In genomic region chr4:76781698-76782595, GRCh38 we compare ENCODE assay signal across 8 cellular contexts.
A peak's percentile ranks its signal among the peaks of the same experiment; 100 is the strongest.
DNase-seq lines count a peak whose midpoint lies in the region; ATAC-seq and TF ChIP-seq lines count a peak whose summit lies in the region.

No MANE protein-coding gene starts in this region.

- no peak for TF ChIP-seq CTCF in AG04449 (IDR thresholded peaks at IDR 0.05; ENCODE audit: insufficient read depth, low read length, missing control alignments)
- no peak for TF ChIP-seq CTCF in GM20000 (IDR thresholded peaks at IDR 0.05; ENCODE audit: extremely low read depth, missing control alignments)

- DNase-seq in AG04449 (ENCODE audit: low read depth, low spot score) (peak; percentile 94), GM20000 (ENCODE audit: low spot score) (peak; percentile 47), NCI-H2196 treated with DMSO at 0.1 percent for 48 hours (lab: John Stamatoyannopoulos, UW; ENCODE audit: unreplicated experiment) (peak; percentile 70), fibroblast of peridontal ligament (ENCODE audit: extremely low read depth) (peak; percentile 99), NCI-H1092 treated with DMSO at 0.1 percent for 48 hours (lab: John Stamatoyannopoulos, UW) (no peak)
- no peak for DNase-seq in naive thymus-derived CD8-positive, alpha-beta T cell

- ATAC-seq in naive thymus-derived CD8-positive, alpha-beta T cell, result no peak
- ATAC-seq in HG03039 (IDR thresholded peaks at IDR 0.05; ENCODE audit: unreplicated experiment) (no peak), GM19324 (IDR thresholded peaks at IDR 0.05; ENCODE audit: low FRiP score, unreplicated experiment) (no peak)

- CTCF ChIA-PET in AG04449 (lab: Yijun Ruan, JAX), result no interaction called here

- POLR2A ChIA-PET in AG04449 (lab: Yijun Ruan, JAX), result interaction anchor here (0.7 to 2.2 kb wide), 5 partner anchors 14 to 169 kb away, joined by 3 to 9 read pairs (median 3); partner anchors contain the start of gene SEPTIN11
- POLR2A ChIA-PET in naive thymus-derived CD8-positive, alpha-beta T cell (lab: Charles Lee), result no interaction called here

- H3K36me3 Mint-ChIP-seq in naive thymus-derived CD8-positive, alpha-beta T cell, result no peaks in the 10 kb centered on the region

- H3K27ac Mint-ChIP-seq in naive thymus-derived CD8-positive, alpha-beta T cell, result no peak overlapping the region

- H3K27me3 Mint-ChIP-seq in naive thymus-derived CD8-positive, alpha-beta T cell, result peaks cover 0 to 19% (median 5%) of the 10 kb centered on the region in 5 donors

- H3K4me1 Mint-ChIP-seq in naive thymus-derived CD8-positive, alpha-beta T cell, result no peaks in the 10 kb centered on the region

- H3K4me3 Mint-ChIP-seq in naive thymus-derived CD8-positive, alpha-beta T cell, result no peak overlapping the region

- H3K9me3 Mint-ChIP-seq in naive thymus-derived CD8-positive, alpha-beta T cell, result no peaks in the 10 kb centered on the region

- peak overlapping the region; percentile 26 for H3K4me3 ChIP-seq in AG04449 (ENCODE audit: low read depth, low read length)

Comparison
In these comparisons a context has a peak if more than half of its experiments do, and no peak if none do; other contexts are left out.
1. DNase-seq: peak in AG04449 (single experiment), GM20000 (single experiment), NCI-H2196 treated with DMSO at 0.1 percent for 48 hours (single experiment) and fibroblast of peridontal ligament (single experiment); none in naive thymus-derived CD8-positive, alpha-beta T cell (0 of 10) and NCI-H1092 treated with DMSO at 0.1 percent for 48 hours (single experiment).